24 cellular contexts compared by ENCODE assay signal in the genomic region with DNA sequence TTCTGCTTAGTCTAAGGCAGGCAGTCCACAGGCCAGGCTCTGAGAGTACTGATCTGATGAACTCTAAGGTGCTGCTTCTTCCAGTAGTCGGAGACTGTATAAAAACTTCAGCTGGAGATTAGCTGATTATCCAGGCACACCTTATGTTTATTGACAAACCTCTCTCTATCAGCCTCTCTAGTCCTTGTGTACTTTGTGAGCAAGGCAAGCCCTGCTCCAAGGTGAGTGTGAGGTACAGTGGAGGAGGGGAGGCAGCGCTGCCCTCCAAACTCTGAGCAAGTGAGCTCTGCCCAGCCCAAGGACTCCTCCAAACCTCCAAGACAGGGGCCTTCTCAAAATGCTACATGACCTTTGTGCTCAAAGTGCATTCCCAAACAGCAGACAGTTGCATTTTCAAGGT.
"Had no signal": no experiment of that assay in that cellular context is flagged by ENCODE, and none has a peak within 500 bp of the region (broad histone marks: within the 10 kb centered on the region; RNA-seq: fewer than 3 reads in every experiment).

No MANE protein-coding gene starts in this region.

- H3K36me3 ChIP-seq: sigmoid colon, thoracic aorta, upper lobe of left lung had no signal

- H3K27me3 ChIP-seq: sigmoid colon, upper lobe of left lung had no signal

- H3K4me3 ChIP-seq: sigmoid colon, thoracic aorta, upper lobe of left lung had no signal

- DNase-seq: activated B cell treated with CpG ODN at 0.5 μM for 24 hours; activated CD4-positive, alpha-beta T cell treated with anti-CD3 and anti-CD28 coated beads for 36 hours; activated CD4-positive, alpha-beta T cell treated with anti-CD3 and anti-CD28 coated beads, Interleukin-2, amount 50 U/mL, for 4 hours; activated CD8-positive, alpha-beta memory T cell treated with anti-CD3 and anti-CD28 coated beads for 24 hours; activated CD8-positive, alpha-beta memory T cell treated with anti-CD3 and anti-CD28 coated beads, Interleukin-2, amount 50 U/mL, for 4 hours; activated naive CD4-positive, alpha-beta T cell; activated T-cell treated with anti-CD3 and anti-CD28 coated beads, Interleukin-2, amount 50 U/mL, for 24 hours; central memory CD4-positive, alpha-beta T cell; dermis blood vessel endothelial cell; effector CD8-positive, alpha-beta T cell; erythroblast; foreskin fibroblast; kidney; mammary epithelial cell; midbrain; nucleus accumbens; posterior cingulate gyrus; sigmoid colon; stimulated activated CD4-positive, alpha-beta T cell treated with anti-CD3 and anti-CD28 coated beads, Interleukin-4, amount 100 ng/mL, for 1 hour; stimulated activated naive CD4-positive, alpha-beta T cell had no signal

- H3K9me3 ChIP-seq: sigmoid colon, thoracic aorta, upper lobe of left lung had no signal

- ATAC-seq: activated CD4-positive, alpha-beta T cell treated with anti-CD3 and anti-CD28 coated beads for 36 hours; activated T-helper 17 cell treated with anti-CD3 and anti-CD28 coated beads, Interleukin-2, amount 50 U/mL, for 72 hours; left lobe of liver had no signal

- H3K4me1 ChIP-seq: upper lobe of left lung had no signal

- H3K27ac ChIP-seq: sigmoid colon, thoracic aorta, upper lobe of left lung had no signal
